ENCODE assay signal across 31 cellular contexts in genomic region chr15:77549552-77550274, GRCh38.
"Had no signal": no experiment of that assay in that cellular context is flagged by ENCODE, and none has a peak within 500 bp of the region (broad histone marks: within the 10 kb centered on the region; RNA-seq: fewer than 3 reads in every experiment).

No MANE protein-coding gene starts in this region.

- H3K27ac Mint-ChIP-seq: dendritic cell treated with granulocyte-macrophage colony-stimulating factor and Interleukin-4, amounts not matched to agents 40 ng/mL and 50 ng/mL, for 4 days; endodermal cell had no signal

- H3K4me1 ChIP-seq: gastrocnemius medialis, left lung, pancreas, suprapubic skin, upper lobe of right lung, uterus had no signal

- DNase-seq: effector CD8-positive, alpha-beta T cell; endodermal cell; foreskin fibroblast; gastrocnemius medialis; head of caudate nucleus; left cardiac atrium; mesendoderm; midbrain; naive thymus-derived CD8-positive, alpha-beta T cell; nephron progenitor cell; occipital lobe; retina; stimulated activated CD4-positive, alpha-beta T cell treated with anti-CD3 and anti-CD28 coated beads, Interleukin-12 subunit alpha, Interleukin-12 subunit beta, amount 100 ng/mL, for 4 hours; stimulated activated CD4-positive, alpha-beta T cell treated with anti-CD3 and anti-CD28 coated beads, Interleukin-1b, Interleukin-23, amount 100 ng/mL, for 48 hours; stimulated activated CD4-positive, alpha-beta T cell treated with anti-CD3 and anti-CD28 coated beads, Interleukin-4, amount 100 ng/mL, for 1 hour; stimulated activated CD8-positive, alpha-beta memory T cell treated with anti-CD3 and anti-CD28 coated beads, Interleukin-4, amount 100 ng/mL, for 48 hours; stimulated activated naive CD4-positive, alpha-beta T cell; stimulated activated naive CD8-positive, alpha-beta T cell treated with anti-CD3 and anti-CD28 coated beads, Interleukin-15, amount 100 ng/mL, for 72 hours; transverse colon; upper lobe of right lung; uterus had no signal

- ATAC-seq: esophagus mucosa; gastrocnemius medialis; left cardiac atrium; naive thymus-derived CD8-positive, alpha-beta T cell; pancreas; sciatic nerve; stimulated activated naive CD8-positive, alpha-beta T cell treated with anti-CD3 and anti-CD28 coated beads, Interleukin-15, amount 100 ng/mL, for 72 hours; upper lobe of right lung had no signal

- H3K79me2 ChIP-seq: hepatocyte had no signal

- H3K4me3 ChIP-seq: gastrocnemius medialis, hepatocyte, left lung, pancreas, smooth muscle cell, suprapubic skin, transverse colon, upper lobe of right lung, uterus had no signal

- H3K4me3 Mint-ChIP-seq: dendritic cell treated with granulocyte-macrophage colony-stimulating factor and Interleukin-4, amounts not matched to agents 40 ng/mL and 50 ng/mL, for 4 days; endodermal cell; naive thymus-derived CD8-positive, alpha-beta T cell; stimulated activated naive CD8-positive, alpha-beta T cell treated with anti-CD3 and anti-CD28 coated beads, Interleukin-15, amount 100 ng/mL, for 72 hours had no signal

- H3K36me3 ChIP-seq: gastrocnemius medialis, left lung, pancreas, suprapubic skin, transverse colon, upper lobe of right lung, uterus had no signal

- H3K9me3 ChIP-seq: gastrocnemius medialis, left lung, pancreas, suprapubic skin, transverse colon, upper lobe of right lung, uterus had no signal

- H2AFZ ChIP-seq: hepatocyte had no signal

- H3K27me3 ChIP-seq: gastrocnemius medialis, hepatocyte, left lung, pancreas, suprapubic skin, transverse colon, upper lobe of right lung, uterus had no signal

- FAIRE-seq: colon, pancreas had no signal

- H3K9me3 Mint-ChIP-seq: dendritic cell treated with granulocyte-macrophage colony-stimulating factor and Interleukin-4, amounts not matched to agents 40 ng/mL and 50 ng/mL, for 4 days; endodermal cell; naive thymus-derived CD8-positive, alpha-beta T cell; stimulated activated naive CD8-positive, alpha-beta T cell treated with anti-CD3 and anti-CD28 coated beads, Interleukin-15, amount 100 ng/mL, for 72 hours had no signal

- H3K36me3 Mint-ChIP-seq: naive thymus-derived CD8-positive, alpha-beta T cell had no signal

- H3K4me2 ChIP-seq: hepatocyte, smooth muscle cell had no signal

- H3K27ac ChIP-seq: epithelial cell of prostate, gastrocnemius medialis, hepatocyte, left lung, pancreas, suprapubic skin, transverse colon, upper lobe of right lung, uterus had no signal
